In the genomic region with DNA sequence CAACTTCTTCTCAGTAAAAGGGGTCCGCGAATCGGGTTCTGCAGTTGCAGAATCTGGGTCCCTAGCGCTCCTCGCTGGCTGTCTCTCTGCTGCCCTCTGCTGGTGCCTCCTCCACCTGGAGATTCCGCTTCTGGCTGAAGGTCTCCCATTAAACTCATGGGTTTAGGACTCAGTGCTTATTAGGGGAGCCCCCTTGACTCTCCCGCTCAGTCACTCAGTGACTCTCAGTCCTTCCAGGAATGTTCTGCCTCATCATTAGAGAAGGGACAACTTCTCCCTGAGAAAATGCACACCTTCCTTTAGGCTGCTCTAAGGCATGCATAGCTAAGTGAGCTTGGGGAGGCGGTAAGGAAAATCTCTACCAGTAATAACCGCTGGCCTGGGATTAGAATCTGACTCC, we compare ENCODE assay signal across 8 cellular contexts. TPM values are rescaled to one million over a fixed set of nuclear protein-coding genes. Genes with fewer than 3 reads are reported as not detected.
DNase-seq lines count a peak whose midpoint lies in the region; ATAC-seq and TF ChIP-seq lines count a peak whose summit lies in the region.

No MANE protein-coding gene starts in this region.

- H2AFZ ChIP-seq in DND-41 (ENCODE audit: low read depth, low read length) (no peak overlapping the region), osteoblast (ENCODE audit: low read length) (no peak overlapping the region)

- no peak overlapping the region for H3K27ac Mint-ChIP-seq in activated T-cell treated with anti-CD3 and anti-CD28 coated beads, Interleukin-2, amount 50 U/mL, for 72 hours

- peaks cover 8% of the 10 kb centered on the region for H3K27me3 Mint-ChIP-seq in activated T-cell treated with anti-CD3 and anti-CD28 coated beads, Interleukin-2, amount 50 U/mL, for 72 hours (ENCODE audit: low read depth)

- intact Hi-C loops in Panc1 (cut with micrococcal nuclease; ENCODE audit: unreplicated experiment), result loop anchor here (10.0 kb wide), 1 partner anchor 251 kb away; no protein-coding TSS in a partner anchor

- H3K27ac ChIP-seq in DND-41 (ENCODE audit: low read length), result no peak overlapping the region
- H3K27ac ChIP-seq in Panc1 (ENCODE audit: low read length), result no peak overlapping the region
- H3K27ac ChIP-seq in osteoblast (ENCODE audit: low read depth, low read length), result no peak overlapping the region
- H3K27ac ChIP-seq in upper lobe of left lung, result no peak overlapping the region

- H3K27me3 ChIP-seq in DND-41 (ENCODE audit: insufficient read depth, low read length, poor library complexity) (no peaks in the 10 kb centered on the region), Panc1 (ENCODE audit: control insufficient read depth, insufficient read depth, low read length) (no peaks in the 10 kb centered on the region), osteoblast (ENCODE audit: insufficient read depth, low read length) (peaks cover 5% of the 10 kb centered on the region), upper lobe of left lung (no peaks in the 10 kb centered on the region)

- ATAC-seq in DND-41 (ENCODE audit: insufficient read depth, low read depth) (peak; percentile 79), HG02852 (IDR thresholded peaks at IDR 0.05; ENCODE audit: unreplicated experiment) (peak; percentile 61), Panc1 (peak; percentile 79), upper lobe of left lung (ENCODE audit: low FRiP score in 2 of 2) (peak in 1 of 2 donors; percentile 77), GM18505 (IDR thresholded peaks at IDR 0.05; ENCODE audit: unreplicated experiment) (no peak)
- peak; percentile 54 to 69 for ATAC-seq in activated T-cell treated with anti-CD3 and anti-CD28 coated beads, Interleukin-2, amount 50 U/mL, for 72 hours (replicated peaks in 1 of 2)

- H3K9me3 ChIP-seq in DND-41 (ENCODE audit: insufficient read depth, low read length, severe bottlenecking), result no peaks in the 10 kb centered on the region
- no peaks in the 10 kb centered on the region for H3K9me3 ChIP-seq in Panc1 (ENCODE audit: control insufficient read depth, insufficient read depth, low read depth, low read length)
- no peaks in the 10 kb centered on the region for H3K9me3 ChIP-seq in osteoblast (ENCODE audit: low read depth, low read length)
- H3K9me3 ChIP-seq in upper lobe of left lung, result no peaks in the 10 kb centered on the region

- DNase-seq in DND-41 (peak; percentile 72), Panc1 (ENCODE audit: low read depth, low spot score) (no peak), foreskin fibroblast (peak; percentile 24 to 78), osteoblast (ENCODE audit: insufficient read length, low spot score, missing footprints) (peak; percentile 96), upper lobe of left lung (peak in 1 of 2 donors; percentile 69)
- DNase-seq in activated T-cell treated with anti-CD3 and anti-CD28 coated beads, Interleukin-2, amount 50 U/mL, for 72 hours, result peak; percentile 73 to 74

- no peak overlapping the region for H3K9ac ChIP-seq in DND-41 (ENCODE audit: low read depth, low read length)

- H3K79me2 ChIP-seq in DND-41 (ENCODE audit: insufficient read depth, low read length), result no peaks in the 10 kb centered on the region
- no peaks in the 10 kb centered on the region for H3K79me2 ChIP-seq in osteoblast (ENCODE audit: insufficient read depth, low read length)

- H3K36me3 ChIP-seq in DND-41 (ENCODE audit: insufficient read depth, low read length) (no peaks in the 10 kb centered on the region), Panc1 (ENCODE audit: control insufficient read depth, insufficient read depth, low read length) (no peaks in the 10 kb centered on the region), osteoblast (ENCODE audit: insufficient read depth, low read length) (no peaks in the 10 kb centered on the region), upper lobe of left lung (no peaks in the 10 kb centered on the region)

- H3K4me1 ChIP-seq in DND-41 (ENCODE audit: insufficient read depth, low read length), result no peaks in the 10 kb centered on the region
- no peaks in the 10 kb centered on the region for H3K4me1 ChIP-seq in Panc1 (ENCODE audit: control insufficient read depth, insufficient read depth, low read length)
- peaks cover 5% of the 10 kb centered on the region for H3K4me1 ChIP-seq in osteoblast (ENCODE audit: insufficient read depth, low read length)
- H3K4me1 ChIP-seq in upper lobe of left lung, result peaks cover 0 to 3% (median 0%) of the 10 kb centered on the region in 4 donors

- TF ChIP-seq POLR2A in upper lobe of left lung (IDR thresholded peaks at IDR 0.05), result no peak
- TF ChIP-seq POLR2A in GM18505 (IDR thresholded peaks at IDR 0.05; ENCODE audit: borderline replicate concordance, extremely low read depth, insufficient read depth, insufficient read length), result no peak

- POLR2A ChIA-PET in Panc1 (lab: Charles Lee), result no interaction called here

- BruUV-seq in Panc1 (replicated peaks; lab: Mats Ljungman, UMichigan), result no TSS peak

- H3K4me2 ChIP-seq in DND-41 (ENCODE audit: insufficient read depth, low read length) (no peak overlapping the region), osteoblast (ENCODE audit: insufficient read depth, low read length) (no peak overlapping the region)

- H3K4me3 Mint-ChIP-seq in activated T-cell treated with anti-CD3 and anti-CD28 coated beads, Interleukin-2, amount 50 U/mL, for 72 hours, result no peak overlapping the region

- in situ Hi-C loops in Panc1 (cut with HindIII; ENCODE audit: low pct_unique_long_range_greater_than_20kb, low sequenced_read_pairs), result no loop called here

- TF ChIP-seq CTCF in DND-41 (IDR thresholded peaks at IDR 0.05; ENCODE audit: borderline replicate concordance, extremely low read depth, low read length, poor library complexity, severe bottlenecking) (peak; percentile 94), Panc1 (IDR thresholded peaks at IDR 0.05) (peak; percentile 100), foreskin fibroblast (IDR thresholded peaks at IDR 0.05; ENCODE audit: low read depth, low read length) (peak; percentile 96), osteoblast (IDR thresholded peaks at IDR 0.05; ENCODE audit: extremely low read depth, low read depth, low read length) (peak; percentile 93), upper lobe of left lung (IDR thresholded peaks at IDR 0.05) (peak; percentile 56 to 92 (median 71))

- 29 to 32% methylated on average over 9 of the region's 9 CpGs for whole genome bisulfite sequencing in upper lobe of left lung, 2 donors

- H3K4me3 ChIP-seq in DND-41 (ENCODE audit: low read depth in 1 of 2, low read length in 2 of 2) (no peak overlapping the region), Panc1 (ENCODE audit: low read depth in 2 of 2, low read length in 2 of 2) (no peak overlapping the region), foreskin fibroblast (ENCODE audit: low read depth in 1 of 2, low read length in 2 of 2) (no peak overlapping the region), osteoblast (ENCODE audit: insufficient read depth, low read length) (no peak overlapping the region), upper lobe of left lung (no peak overlapping the region)

- H4K20me1 ChIP-seq in DND-41 (ENCODE audit: insufficient read depth, low read length) (no peaks in the 10 kb centered on the region), osteoblast (ENCODE audit: insufficient read depth, low read length) (no peaks in the 10 kb centered on the region)

- TF ChIP-seq EP300 in upper lobe of left lung (IDR thresholded peaks at IDR 0.05), result no peak

- peaks cover 7% of the 10 kb centered on the region for H3K4me1 Mint-ChIP-seq in activated T-cell treated with anti-CD3 and anti-CD28 coated beads, Interleukin-2, amount 50 U/mL, for 72 hours (ENCODE audit: low read depth)

- no peaks in the 10 kb centered on the region for H3K9me3 Mint-ChIP-seq in activated T-cell treated with anti-CD3 and anti-CD28 coated beads, Interleukin-2, amount 50 U/mL, for 72 hours

- H3K36me3 Mint-ChIP-seq in activated T-cell treated with anti-CD3 and anti-CD28 coated beads, Interleukin-2, amount 50 U/mL, for 72 hours (ENCODE audit: insufficient read depth in 2 of 2), result no peaks in the 10 kb centered on the region

- CTCF ChIA-PET in Panc1 (lab: Charles Lee), result interaction anchor here (1.0 to 1.9 kb wide), 6 partner anchors 8 to 128 kb away, joined by 3 to 4 read pairs (median 3); no protein-coding TSS in a partner anchor

RNA-seq across cellular contexts. Expression of a gene that starts 7.1 kb away (rescaled TPM):
- total RNA-seq in Panc1 (2021; ENCODE audit: unreplicated experiment), result 0.08 TPM
- not detected for polyA plus RNA-seq in Panc1 (2012; ENCODE audit: insufficient read length)
- not detected for total RNA-seq in activated T-cell treated with anti-CD3 and anti-CD28 coated beads, Interleukin-2, amount 50 U/mL, for 72 hours
- under 0.01 and 0.29 TPM in 2 replicates for total RNA-seq in osteoblast
- total RNA-seq in upper lobe of left lung, result under 1 TPM in 1 of 6 donors, not detected in 5; 0.10 TPM

RNA-seq across cellular contexts. Expression of a gene that starts 25.5 kb away (rescaled TPM):
- total RNA-seq in Panc1 (2021; ENCODE audit: unreplicated experiment), result 0.28 TPM
- polyA plus RNA-seq in Panc1 (2012; ENCODE audit: insufficient read length), result 0.11 TPM
- not detected for total RNA-seq in activated T-cell treated with anti-CD3 and anti-CD28 coated beads, Interleukin-2, amount 50 U/mL, for 72 hours
- total RNA-seq in osteoblast, result 3.6 and 5.0 TPM in 2 replicates
- total RNA-seq in upper lobe of left lung, result 1 to 10 TPM in 2 of 6 donors, under 1 TPM in 1, not detected in 3; 0.15 to 1.1 (median 1.0) TPM

RNA-seq across cellular contexts. Expression of a gene that starts 55.1 kb away (rescaled TPM):
- total RNA-seq in Panc1 (2021; ENCODE audit: unreplicated experiment) (0.05 TPM), osteoblast (0.29 and 0.36 TPM in 2 replicates), upper lobe of left lung (1 to 10 TPM in 1 of 6 donors, under 1 TPM in 3, not detected in 2; 0.09 to 1.1 (median 0.20) TPM)
- not detected for polyA plus RNA-seq in Panc1 (2012; ENCODE audit: insufficient read length)
- 1 to 10 TPM; 1.6 to 1.9 TPM for total RNA-seq in activated T-cell treated with anti-CD3 and anti-CD28 coated beads, Interleukin-2, amount 50 U/mL, for 72 hours
